8 cellular contexts compared by ENCODE assay signal in the genomic region with DNA sequence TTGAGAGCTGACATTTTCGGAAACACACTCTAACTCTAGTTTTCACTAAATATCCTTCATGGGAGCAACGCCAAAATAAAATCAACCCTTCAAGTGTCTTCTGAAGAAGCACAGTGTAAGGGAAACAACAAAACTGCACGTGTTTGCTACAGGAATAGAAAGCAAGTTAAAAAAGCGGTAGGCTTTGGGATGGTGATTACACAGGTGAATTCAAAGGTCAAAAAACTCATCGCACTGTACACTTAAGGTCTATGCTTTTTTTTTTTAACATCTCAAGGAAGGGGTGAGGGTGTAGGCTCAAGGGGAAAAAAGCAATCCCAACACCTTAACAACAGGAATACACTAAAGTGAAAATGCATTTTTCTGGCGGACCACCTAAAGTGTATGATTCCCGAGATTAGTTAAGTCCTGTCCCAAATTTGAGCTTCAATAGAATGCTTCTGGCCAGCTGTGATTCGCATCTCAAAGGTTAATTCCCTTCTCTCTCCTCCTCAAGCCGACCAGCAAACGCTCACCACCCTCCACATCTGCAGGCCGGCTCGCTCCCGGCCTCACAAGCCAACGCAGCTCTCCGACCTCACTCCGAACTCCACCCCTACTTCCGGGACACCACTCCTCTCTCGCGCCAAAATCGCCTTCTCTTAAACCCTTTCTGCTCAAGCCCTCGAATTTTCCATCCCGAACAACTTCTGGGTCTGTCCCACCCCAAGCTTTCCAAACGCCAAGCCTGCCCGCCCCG. TPM values are rescaled to one million over a fixed set of nuclear protein-coding genes. Genes with fewer than 3 reads are reported as not detected.
DNase-seq lines count a peak whose midpoint lies in the region; ATAC-seq and TF ChIP-seq lines count a peak whose summit lies in the region.

No MANE protein-coding gene starts in this region.

- H3K4me1 Mint-ChIP-seq in CD4-positive, CD25-positive, alpha-beta regulatory T cell: peaks cover 39 to 59% (median 54%) of the 10 kb centered on the region in 4 donors
- peaks cover 75% of the 10 kb centered on the region for H3K4me1 Mint-ChIP-seq in activated T-cell treated with anti-CD3 and anti-CD28 coated beads, Interleukin-2, amount 50 U/mL, for 72 hours (ENCODE audit: low read depth)
- H3K4me1 Mint-ChIP-seq in nephron progenitor cell: peaks cover 52% of the 10 kb centered on the region

- peak overlapping the region; percentile 88 to 99 (median 97) for H3K4me3 Mint-ChIP-seq in CD4-positive, CD25-positive, alpha-beta regulatory T cell
- peak overlapping the region; percentile 99 for H3K4me3 Mint-ChIP-seq in activated T-cell treated with anti-CD3 and anti-CD28 coated beads, Interleukin-2, amount 50 U/mL, for 72 hours
- H3K4me3 Mint-ChIP-seq in nephron progenitor cell: peak overlapping the region; percentile 100

- DNase-seq in CD4-positive, CD25-positive, alpha-beta regulatory T cell: peak in 2 of 3 donors; percentile 18 to 64
- peak; percentile 56 for DNase-seq in NCI-H226
- DNase-seq in activated T-cell treated with anti-CD3 and anti-CD28 coated beads, Interleukin-2, amount 50 U/mL, for 72 hours: peak; percentile 58 to 66
- peak; percentile 46 to 78 for DNase-seq in foreskin fibroblast
- no peak for DNase-seq in nephron progenitor cell
- peak; percentile 40 to 58 for DNase-seq in uterus

- intact Hi-C loops in uterus (cut with DNase I; ENCODE audit: low total_unique reads): no loop called here

- TF ChIP-seq POLR2A in uterus (IDR thresholded peaks at IDR 0.05): no peak

- H3K27ac Mint-ChIP-seq in CD4-positive, CD25-positive, alpha-beta regulatory T cell: peak overlapping the region; percentile 93 to 99 (median 98)
- peak overlapping the region; percentile 79 for H3K27ac Mint-ChIP-seq in activated T-cell treated with anti-CD3 and anti-CD28 coated beads, Interleukin-2, amount 50 U/mL, for 72 hours
- peak overlapping the region; percentile 99 for H3K27ac Mint-ChIP-seq in nephron progenitor cell

- no peak for TF ChIP-seq CTCF in foreskin fibroblast (IDR thresholded peaks at IDR 0.05; ENCODE audit: low read depth, low read length)
- TF ChIP-seq CTCF in nephron progenitor cell (IDR thresholded peaks at IDR 0.05): no peak
- no peak for TF ChIP-seq CTCF in uterus (IDR thresholded peaks at IDR 0.05)

- no peak for ATAC-seq in CD4-positive, CD25-positive, alpha-beta regulatory T cell (ENCODE audit: low read depth in 2 of 2)
- ATAC-seq in GM18868 (IDR thresholded peaks at IDR 0.05; ENCODE audit: unreplicated experiment): peak; percentile 38
- ATAC-seq in HG03066 (IDR thresholded peaks at IDR 0.05; ENCODE audit: low read depth, unreplicated experiment): peak; percentile 42
- peak; percentile 53 for ATAC-seq in activated T-cell treated with anti-CD3 and anti-CD28 coated beads, Interleukin-2, amount 50 U/mL, for 72 hours (replicated peaks in 1 of 2)

- peaks cover under 1% of the 10 kb centered on the region for H3K36me3 Mint-ChIP-seq in CD4-positive, CD25-positive, alpha-beta regulatory T cell
- peaks cover 8 to 9% of the 10 kb centered on the region in 2 donors for H3K36me3 Mint-ChIP-seq in activated T-cell treated with anti-CD3 and anti-CD28 coated beads, Interleukin-2, amount 50 U/mL, for 72 hours (ENCODE audit: insufficient read depth in 2 of 2)
- H3K36me3 Mint-ChIP-seq in nephron progenitor cell (ENCODE audit: low read depth): peaks cover 20% of the 10 kb centered on the region

- H3K4me1 ChIP-seq in CD4-positive, CD25-positive, alpha-beta regulatory T cell (ENCODE audit: control insufficient read depth, insufficient read depth, low read length, poor library complexity, severe bottlenecking): peaks cover 63% of the 10 kb centered on the region
- H3K4me1 ChIP-seq in uterus: peaks cover 0 to 5% of the 10 kb centered on the region in 2 donors

- H3K27me3 Mint-ChIP-seq in CD4-positive, CD25-positive, alpha-beta regulatory T cell: no peaks in the 10 kb centered on the region
- no peaks in the 10 kb centered on the region for H3K27me3 Mint-ChIP-seq in activated T-cell treated with anti-CD3 and anti-CD28 coated beads, Interleukin-2, amount 50 U/mL, for 72 hours (ENCODE audit: low read depth)
- peaks cover 3% of the 10 kb centered on the region for H3K27me3 Mint-ChIP-seq in nephron progenitor cell (ENCODE audit: low read depth, poor library complexity)

- H3K9me3 Mint-ChIP-seq in CD4-positive, CD25-positive, alpha-beta regulatory T cell: no peaks in the 10 kb centered on the region
- H3K9me3 Mint-ChIP-seq in activated T-cell treated with anti-CD3 and anti-CD28 coated beads, Interleukin-2, amount 50 U/mL, for 72 hours: peaks cover 0 to 2% of the 10 kb centered on the region in 2 donors
- H3K9me3 Mint-ChIP-seq in nephron progenitor cell: no peaks in the 10 kb centered on the region

- H3K4me3 ChIP-seq in CD4-positive, CD25-positive, alpha-beta regulatory T cell (ENCODE audit: low read depth, low read length): peak overlapping the region; percentile 92
- H3K4me3 ChIP-seq in foreskin fibroblast (ENCODE audit: low read depth in 1 of 2, low read length in 2 of 2) (peak overlapping the region; percentile 60 to 70), uterus (peak overlapping the region; percentile 64 to 98)

- no peaks in the 10 kb centered on the region for H3K36me3 ChIP-seq in CD4-positive, CD25-positive, alpha-beta regulatory T cell (ENCODE audit: control insufficient read depth, insufficient read depth, low read length)
- H3K36me3 ChIP-seq in uterus: no peaks in the 10 kb centered on the region

- H3K27ac ChIP-seq in CD4-positive, CD25-positive, alpha-beta regulatory T cell (ENCODE audit: insufficient read depth, low read length, poor library complexity, severe bottlenecking): peak overlapping the region; percentile 97
- peak overlapping the region; percentile 97 to 98 for H3K27ac ChIP-seq in uterus

- H3K27me3 ChIP-seq in CD4-positive, CD25-positive, alpha-beta regulatory T cell (ENCODE audit: control insufficient read depth, insufficient read depth, low read length): no peaks in the 10 kb centered on the region
- no peaks in the 10 kb centered on the region for H3K27me3 ChIP-seq in uterus

- no peaks in the 10 kb centered on the region for H3K9me3 ChIP-seq in CD4-positive, CD25-positive, alpha-beta regulatory T cell (ENCODE audit: control insufficient read depth in 2 of 2, low read length in 2 of 2)
- no peaks in the 10 kb centered on the region for H3K9me3 ChIP-seq in uterus

RNA-seq across cellular contexts. Expression of gene ARGLU1, which starts 1.1 kb away (rescaled TPM):
- total RNA-seq in CD4-positive, CD25-positive, alpha-beta regulatory T cell: 235 TPM
- 10 to 100 TPM; 25.7 to 43.1 (median 31.9) TPM for polyA plus RNA-seq in CD4-positive, CD25-positive, alpha-beta regulatory T cell
- 10 to 100 TPM; 97.2 to 98.9 TPM for total RNA-seq in activated T-cell treated with anti-CD3 and anti-CD28 coated beads, Interleukin-2, amount 50 U/mL, for 72 hours
- total RNA-seq in uterus: 100 to 1,000 TPM in 3 of 4 donors, 10 to 100 TPM in 1; 91.5 to 162 (median 135) TPM

RNA-seq across cellular contexts. Expression of gene EFNB2, which starts 31.4 kb away (rescaled TPM):
- 0.49 TPM for total RNA-seq in CD4-positive, CD25-positive, alpha-beta regulatory T cell
- polyA plus RNA-seq in CD4-positive, CD25-positive, alpha-beta regulatory T cell: under 1 TPM in 2 of 4 donors, not detected in 2; 0.20 to 0.27 TPM
- under 1 TPM; 0.23 to 0.24 TPM for total RNA-seq in activated T-cell treated with anti-CD3 and anti-CD28 coated beads, Interleukin-2, amount 50 U/mL, for 72 hours
- 10 to 100 TPM in 3 of 4 donors, 1 to 10 TPM in 1; 8.8 to 65.3 (median 22.7) TPM for total RNA-seq in uterus

Comparison
In these comparisons a context has a peak if more than half of its experiments do, and no peak if none do; other contexts are left out.
1. ATAC-seq: peak in GM18868 (single experiment), HG03066 (single experiment) and activated T-cell treated with anti-CD3 and anti-CD28 coated beads, Interleukin-2, amount 50 U/mL, for 72 hours (2 of 2); none in CD4-positive, CD25-positive, alpha-beta regulatory T cell (0 of 2).
2. Peak in every context shown above with its lines, with median percentiles within 50 percentile points of each other: H3K4me3 ChIP-seq, H3K27ac Mint-ChIP-seq and H3K4me3 Mint-ChIP-seq.